ENCODE assay signal across 39 cellular contexts in genomic region chr3:80241791-80242190, GRCh38.
"Had no signal": no experiment of that assay in that cellular context is flagged by ENCODE, and none has a peak within 500 bp of the region (broad histone marks: within the 10 kb centered on the region; RNA-seq: fewer than 3 reads in every experiment).

No MANE protein-coding gene starts in this region.

- H3K9me3 ChIP-seq: adrenal gland, ascending aorta, body of pancreas, breast epithelium had no signal

- H3K36me3 ChIP-seq: adrenal gland, ascending aorta, brain microvascular endothelial cell, breast epithelium, cardiac muscle cell had no signal

- H3K36me3 Mint-ChIP-seq: activated naive CD4-positive, alpha-beta T cell treated with anti-CD3 and anti-CD28 coated beads, Interleukin-2, amount 10 ng/mL, durations not matched to agents 7 days and 5 days; activated naive CD4-positive, alpha-beta T cell treated with anti-CD3 and anti-CD28 coated beads, Interleukin-2, amount 50 U/mL, for 24 hours; activated naive CD4-positive, alpha-beta T cell treated with anti-CD3 and anti-CD28 coated beads, Interleukin-2, amount 50 U/mL, for 72 hours; activated naive CD8-positive, alpha-beta T cell; activated naive CD8-positive, alpha-beta T cell treated with anti-CD3 and anti-CD28 coated beads for 36 hours; activated naive CD8-positive, alpha-beta T cell treated with anti-CD3 and anti-CD28 coated beads, Interleukin-2, amount 10 ng/mL, durations not matched to agents 7 days and 5 days; brain had no signal

- H3K27me3 ChIP-seq: adrenal gland, ascending aorta, body of pancreas, brain microvascular endothelial cell, breast epithelium, cardiac muscle cell had no signal

- DNase-seq: activated effector memory CD4-positive, alpha-beta T cell treated with anti-CD3 and anti-CD28 coated beads, Interleukin-2, amount 50 U/mL, for 16 hours; activated effector memory CD4-positive, alpha-beta T cell treated with Interleukin-2 at 50 U/mL for 16 hours; activated gamma-delta T cell; activated gamma-delta T cell treated with Interleukin-2 at 50 U/mL for 16 hours; activated naive CD4-positive, alpha-beta T cell; activated naive CD4-positive, alpha-beta T cell treated with anti-CD3 and anti-CD28 coated beads for 36 hours; activated naive CD4-positive, alpha-beta T cell treated with anti-CD3 and anti-CD28 coated beads, Interleukin-2, amount 10 ng/mL, durations not matched to agents 7 days and 5 days; activated naive CD4-positive, alpha-beta T cell treated with anti-CD3 and anti-CD28 coated beads, Interleukin-2, amount 50 U/mL, for 16 hours; activated naive CD4-positive, alpha-beta T cell treated with Interleukin-2 at 50 U/mL for 16 hours; activated naive CD8-positive, alpha-beta T cell treated with anti-CD3 and anti-CD28 coated beads for 36 hours; activated naive CD8-positive, alpha-beta T cell treated with anti-CD3 and anti-CD28 coated beads, Interleukin-2, amount 10 ng/mL, durations not matched to agents 7 days and 5 days; activated naive CD8-positive, alpha-beta T cell treated with anti-CD3 and anti-CD28 coated beads, Interleukin-2, amount 50 U/mL, for 24 hours; activated T-cell treated with anti-CD3 and anti-CD28 coated beads, Interleukin-2, amount 50 U/mL, for 4 hours; activated T-cell treated with anti-CD3 and anti-CD28 coated beads, Interleukin-2, amount 50 U/mL, for 48 hours; activated T-cell treated with anti-CD3 and anti-CD28 coated beads, Interleukin-2, amount 50 U/mL, for 72 hours; adrenal gland; amniotic stem cell; amygdala; anterior cingulate cortex; aorta; body of pancreas; brain microvascular endothelial cell; caudate nucleus; central memory CD4-positive, alpha-beta T cell; cerebellar nuclear complex had no signal

- H3K4me3 ChIP-seq: adrenal gland, ascending aorta, body of pancreas, breast epithelium, cardiac muscle cell had no signal

- H3K4me3 Mint-ChIP-seq: activated naive CD4-positive, alpha-beta T cell treated with anti-CD3 and anti-CD28 coated beads for 36 hours; activated naive CD4-positive, alpha-beta T cell treated with anti-CD3 and anti-CD28 coated beads, Interleukin-2, amount 10 ng/mL, durations not matched to agents 7 days and 5 days; activated naive CD4-positive, alpha-beta T cell treated with anti-CD3 and anti-CD28 coated beads, Interleukin-2, amount 50 U/mL, for 24 hours; activated naive CD8-positive, alpha-beta T cell; activated naive CD8-positive, alpha-beta T cell treated with anti-CD3 and anti-CD28 coated beads for 36 hours; activated naive CD8-positive, alpha-beta T cell treated with anti-CD3 and anti-CD28 coated beads, Interleukin-2, amount 10 ng/mL, durations not matched to agents 7 days and 5 days; activated naive CD8-positive, alpha-beta T cell treated with anti-CD3 and anti-CD28 coated beads, Interleukin-2, amount 50 U/mL, for 24 hours; activated T-cell treated with anti-CD3 and anti-CD28 coated beads, Interleukin-2, amount 50 U/mL, for 4 hours; activated T-cell treated with anti-CD3 and anti-CD28 coated beads, Interleukin-2, amount 50 U/mL, for 72 hours; activated T-helper 1 cell treated with anti-CD3 and anti-CD28 coated beads, Interleukin-12 subunit alpha, Interleukin-12 subunit beta, Interleukin-2, Interleukin-4 antibody, amounts not matched to agents 30 ng/mL and 10 ng/mL and 1 ng/mL, durations not matched to agents 14 hours and 24 hours and 36 hours; activated T-helper 17 cell treated with anti-CD3 and anti-CD28 coated beads, Interleukin-2, amount 50 U/mL, for 72 hours; brain; central memory CD8-positive, alpha-beta T cell had no signal

- FAIRE-seq: astrocyte, bronchial epithelial cell, colon had no signal

- H3K27ac Mint-ChIP-seq: activated naive CD4-positive, alpha-beta T cell treated with anti-CD3 and anti-CD28 coated beads for 36 hours; activated naive CD4-positive, alpha-beta T cell treated with anti-CD3 and anti-CD28 coated beads, Interleukin-2, amount 10 ng/mL, durations not matched to agents 7 days and 5 days; activated naive CD4-positive, alpha-beta T cell treated with anti-CD3 and anti-CD28 coated beads, Interleukin-2, amount 50 U/mL, for 24 hours; activated naive CD4-positive, alpha-beta T cell treated with anti-CD3 and anti-CD28 coated beads, Interleukin-2, amount 50 U/mL, for 72 hours; activated naive CD8-positive, alpha-beta T cell; activated naive CD8-positive, alpha-beta T cell treated with anti-CD3 and anti-CD28 coated beads for 36 hours; activated naive CD8-positive, alpha-beta T cell treated with anti-CD3 and anti-CD28 coated beads, Interleukin-2, amount 10 ng/mL, durations not matched to agents 7 days and 5 days; activated naive CD8-positive, alpha-beta T cell treated with anti-CD3 and anti-CD28 coated beads, Interleukin-2, amount 50 U/mL, for 24 hours; activated T-cell treated with anti-CD3 and anti-CD28 coated beads, Interleukin-2, amount 50 U/mL, for 72 hours; activated T-helper 1 cell treated with anti-CD3 and anti-CD28 coated beads, Interleukin-12 subunit alpha, Interleukin-12 subunit beta, Interleukin-2, Interleukin-4 antibody, amounts not matched to agents 30 ng/mL and 10 ng/mL and 1 ng/mL, durations not matched to agents 14 hours and 24 hours and 36 hours; activated T-helper 17 cell treated with anti-CD3 and anti-CD28 coated beads, Interleukin-2, amount 50 U/mL, for 72 hours; activated T-helper 2 cell treated with anti-CD3 and anti-CD28 coated beads, Interferon-gamma antibody, Interleukin-2, Interleukin-4, amounts not matched to agents 10 μg/mL and 5 μg/mL and 100 μg/mL, durations not matched to agents 14 hours and 24 hours and 36 hours; brain had no signal

- H3K4me1 Mint-ChIP-seq: activated naive CD4-positive, alpha-beta T cell treated with anti-CD3 and anti-CD28 coated beads, Interleukin-2, amount 10 ng/mL, durations not matched to agents 7 days and 5 days; activated naive CD4-positive, alpha-beta T cell treated with anti-CD3 and anti-CD28 coated beads, Interleukin-2, amount 50 U/mL, for 24 hours; activated naive CD8-positive, alpha-beta T cell treated with anti-CD3 and anti-CD28 coated beads for 36 hours; activated naive CD8-positive, alpha-beta T cell treated with anti-CD3 and anti-CD28 coated beads, Interleukin-2, amount 10 ng/mL, durations not matched to agents 7 days and 5 days; activated naive CD8-positive, alpha-beta T cell treated with anti-CD3 and anti-CD28 coated beads, Interleukin-2, amount 50 U/mL, for 24 hours; activated T-helper 17 cell treated with anti-CD3 and anti-CD28 coated beads, Interleukin-2, amount 50 U/mL, for 72 hours; brain; central memory CD8-positive, alpha-beta T cell had no signal

- H3K27me3 Mint-ChIP-seq: activated naive CD4-positive, alpha-beta T cell treated with anti-CD3 and anti-CD28 coated beads, Interleukin-2, amount 10 ng/mL, durations not matched to agents 7 days and 5 days; activated naive CD4-positive, alpha-beta T cell treated with anti-CD3 and anti-CD28 coated beads, Interleukin-2, amount 50 U/mL, for 24 hours; activated naive CD8-positive, alpha-beta T cell; activated naive CD8-positive, alpha-beta T cell treated with anti-CD3 and anti-CD28 coated beads for 36 hours; activated naive CD8-positive, alpha-beta T cell treated with anti-CD3 and anti-CD28 coated beads, Interleukin-2, amount 10 ng/mL, durations not matched to agents 7 days and 5 days; activated naive CD8-positive, alpha-beta T cell treated with anti-CD3 and anti-CD28 coated beads, Interleukin-2, amount 50 U/mL, for 24 hours; activated T-helper 17 cell treated with anti-CD3 and anti-CD28 coated beads, Interleukin-2, amount 50 U/mL, for 72 hours; brain; central memory CD8-positive, alpha-beta T cell had no signal

- H3K27ac ChIP-seq: adrenal gland, ascending aorta, body of pancreas, brain microvascular endothelial cell, breast epithelium, cardiac muscle cell had no signal

- ATAC-seq: activated naive CD4-positive, alpha-beta T cell treated with anti-CD3 and anti-CD28 coated beads, Interleukin-2, amount 50 U/mL, for 72 hours; activated naive CD8-positive, alpha-beta T cell treated with anti-CD3 and anti-CD28 coated beads, Interleukin-2, amount 50 U/mL, for 24 hours; activated T-cell treated with anti-CD3 and anti-CD28 coated beads, Interleukin-2, amount 50 U/mL, for 4 hours; activated T-cell treated with anti-CD3 and anti-CD28 coated beads, Interleukin-2, amount 50 U/mL, for 72 hours; activated T-helper 17 cell treated with anti-CD3 and anti-CD28 coated beads, Interleukin-2, amount 50 U/mL, for 72 hours; body of pancreas had no signal

- H3K9me3 Mint-ChIP-seq: brain had no signal

- H3K4me1 ChIP-seq: ascending aorta, body of pancreas, breast epithelium had no signal
